In the genomic region with DNA sequence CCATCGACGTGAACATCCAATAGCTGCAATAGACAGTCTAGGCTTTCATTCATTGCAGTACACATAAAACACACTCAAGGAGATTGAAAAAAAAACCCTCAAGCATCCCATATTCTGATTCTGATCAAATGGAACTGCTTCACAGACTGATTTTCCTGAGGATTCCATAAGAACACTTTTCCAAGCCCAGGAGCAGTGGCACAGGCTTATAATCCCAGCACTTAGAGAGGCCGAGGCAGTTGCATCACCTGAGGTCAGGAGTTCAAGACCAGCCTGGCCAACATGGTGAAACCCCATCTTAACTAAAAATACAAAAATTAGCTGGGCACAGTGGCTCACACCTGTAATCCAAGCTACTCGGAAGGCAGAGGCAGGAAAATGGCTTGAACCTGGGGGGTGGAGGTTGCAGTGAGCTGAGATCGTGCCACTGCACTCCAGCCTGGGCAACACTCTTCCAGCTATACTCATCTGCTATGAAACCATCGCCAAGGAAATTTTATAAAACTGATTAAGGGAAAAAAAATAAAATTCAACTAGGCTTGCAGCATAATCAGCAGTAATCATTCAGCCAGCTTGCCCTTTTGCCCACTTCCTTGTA, we compare ENCODE assay signal across 2 cellular contexts.
TF ChIP-seq lines count a peak whose summit lies in the region.

No MANE protein-coding gene starts in this region.

TF ChIP-seq in HepG2, 621 proteins besides CTCF, POLR2A, EP300 and RAD21 (continued from another document):
- no peak for TF ChIP-seq TFE3 (CRISPR knock-in tag; IDR thresholded peaks at IDR 0.05)

TF ChIP-seq in GM23338, 12 proteins besides CTCF, POLR2A, EP300 and RAD21:
- TF ChIP-seq, protein P1, sequence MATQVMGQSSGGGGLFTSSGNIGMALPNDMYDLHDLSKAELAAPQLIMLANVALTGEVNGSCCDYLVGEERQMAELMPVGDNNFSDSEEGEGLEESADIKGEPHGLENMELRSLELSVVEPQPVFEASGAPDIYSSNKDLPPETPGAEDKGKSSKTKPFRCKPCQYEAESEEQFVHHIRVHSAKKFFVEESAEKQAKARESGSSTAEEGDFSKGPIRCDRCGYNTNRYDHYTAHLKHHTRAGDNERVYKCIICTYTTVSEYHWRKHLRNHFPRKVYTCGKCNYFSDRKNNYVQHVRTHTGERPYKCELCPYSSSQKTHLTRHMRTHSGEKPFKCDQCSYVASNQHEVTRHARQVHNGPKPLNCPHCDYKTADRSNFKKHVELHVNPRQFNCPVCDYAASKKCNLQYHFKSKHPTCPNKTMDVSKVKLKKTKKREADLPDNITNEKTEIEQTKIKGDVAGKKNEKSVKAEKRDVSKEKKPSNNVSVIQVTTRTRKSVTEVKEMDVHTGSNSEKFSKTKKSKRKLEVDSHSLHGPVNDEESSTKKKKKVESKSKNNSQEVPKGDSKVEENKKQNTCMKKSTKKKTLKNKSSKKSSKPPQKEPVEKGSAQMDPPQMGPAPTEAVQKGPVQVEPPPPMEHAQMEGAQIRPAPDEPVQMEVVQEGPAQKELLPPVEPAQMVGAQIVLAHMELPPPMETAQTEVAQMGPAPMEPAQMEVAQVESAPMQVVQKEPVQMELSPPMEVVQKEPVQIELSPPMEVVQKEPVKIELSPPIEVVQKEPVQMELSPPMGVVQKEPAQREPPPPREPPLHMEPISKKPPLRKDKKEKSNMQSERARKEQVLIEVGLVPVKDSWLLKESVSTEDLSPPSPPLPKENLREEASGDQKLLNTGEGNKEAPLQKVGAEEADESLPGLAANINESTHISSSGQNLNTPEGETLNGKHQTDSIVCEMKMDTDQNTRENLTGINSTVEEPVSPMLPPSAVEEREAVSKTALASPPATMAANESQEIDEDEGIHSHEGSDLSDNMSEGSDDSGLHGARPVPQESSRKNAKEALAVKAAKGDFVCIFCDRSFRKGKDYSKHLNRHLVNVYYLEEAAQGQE (IDR thresholded peaks at IDR 0.05; ENCODE audit: unreplicated experiment), result no peak
